9 cellular contexts compared by ENCODE assay signal in the genomic region with DNA sequence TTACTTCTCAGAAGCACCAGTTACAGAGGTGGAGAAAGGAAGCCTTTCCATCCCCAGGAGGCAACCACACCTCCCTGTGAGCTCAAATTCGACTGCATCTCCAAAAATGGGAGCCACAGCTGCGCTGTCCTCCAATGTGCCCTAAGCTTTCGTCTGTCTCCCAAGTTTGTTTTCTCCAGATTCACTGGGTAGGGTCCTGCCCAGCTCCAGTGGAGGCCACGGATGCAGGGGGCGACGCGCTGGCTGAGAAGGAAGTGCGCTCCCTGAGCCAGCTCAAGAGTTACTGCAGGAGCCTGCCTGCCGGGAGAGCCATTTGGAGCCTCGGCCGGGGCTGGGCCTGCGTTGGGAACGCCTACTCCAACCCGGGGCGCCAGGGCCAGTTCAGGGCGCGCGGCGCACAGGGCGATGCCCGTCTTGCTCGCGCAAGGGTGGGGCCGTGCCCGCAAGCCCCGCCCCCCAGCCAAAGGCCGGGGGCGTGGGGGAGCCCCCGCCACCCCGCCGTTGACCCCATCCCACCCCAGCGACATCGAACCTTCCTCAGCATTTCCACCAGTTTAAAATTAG. TPM values are rescaled to one million over a fixed set of nuclear protein-coding genes. Genes with fewer than 3 reads are reported as not detected.
DNase-seq lines count a peak whose midpoint lies in the region; ATAC-seq, FAIRE-seq and TF ChIP-seq lines count a peak whose summit lies in the region.
"Had no signal": no experiment of that assay in that cellular context is flagged by ENCODE, and none has a peak within 500 bp of the region (broad histone marks: within the 10 kb centered on the region; RNA-seq: fewer than 3 reads in every experiment).

No MANE protein-coding gene starts in this region.

- DNase-seq in AG09309 (ENCODE audit: low read depth) (peak; percentile 46), NCI-H748 (lab: John Stamatoyannopoulos, UW; ENCODE audit: unreplicated experiment) (peak; percentile 80), H1 (ENCODE audit: low read depth in 1 of 2, low spot score in 2 of 2) (peak; percentile 82 to 93), mesenteric fat pad (ENCODE audit: low spot score) (peak; percentile 96)
- DNase-seq in activated CD8-positive, alpha-beta memory T cell treated with anti-CD3 and anti-CD28 coated beads for 4 hours (ENCODE audit: low read depth in 2 of 2) = peak; percentile 44 to 63
- DNase-seq in stimulated activated CD8-positive, alpha-beta memory T cell treated with anti-CD3 and anti-CD28 coated beads, Interleukin-12 subunit alpha, Interleukin-12 subunit beta, amount 100 ng/mL, for 4 hours (ENCODE audit: low read depth) = peak; percentile 67

- H3K79me2 ChIP-seq in H1 (ENCODE audit: control insufficient read depth in 1 of 2, insufficient read depth in 2 of 2, low read length in 2 of 2) = peaks cover 32 to 96% of the 10 kb centered on the region in 2 experiments

- no peak for FAIRE-seq in H1 (lab: Jason Lieb, UNC)
- FAIRE-seq: TTC549 had no signal

- no peak overlapping the region; the same call in 1 of the 2 replicates for H2AK5ac ChIP-seq in H1 (ENCODE audit: low read depth, low read length)

- H3K36me3 ChIP-seq in H1 (ENCODE audit: control insufficient read depth in 2 of 4, insufficient read depth in 4 of 4, low read length in 3 of 4) = peaks cover 0 to 10% (median 1%) of the 10 kb centered on the region in 4 experiments; a peak in 3 of 8 replicates

- peak overlapping the region; percentile 59 for H3K4me3 ChIP-seq in AG09309 (ENCODE audit: control insufficient read depth, low read depth, low read length)
- H3K4me3 ChIP-seq in H1 (ENCODE audit: extremely low read depth in 1 of 4, insufficient read depth in 2 of 4, low read depth in 3 of 4, low read length in 4 of 4) = peak overlapping the region; percentile 60 to 87 (median 74)

- H3K23ac ChIP-seq in H1 (ENCODE audit: insufficient read length) = no peak overlapping the region

- no peak overlapping the region for H2AFZ ChIP-seq in H1 (ENCODE audit: low read length)

- H3K56ac ChIP-seq in H1 (replicated peaks; ENCODE audit: insufficient read length, low read depth, low read length) = peak overlapping the region; percentile 39

- peak overlapping the region; percentile 35 for H4K5ac ChIP-seq in H1 (ENCODE audit: insufficient read length, low read depth, low read length)

- peak overlapping the region; percentile 52 to 96 (median 74) for H3K9ac ChIP-seq in H1 (replicated peaks in 1 of 4; ENCODE audit: extremely low read depth in 1 of 4, low read depth in 3 of 4, low read length in 3 of 4)

- ATAC-seq in GM18909 (IDR thresholded peaks at IDR 0.05; ENCODE audit: poor library complexity, unreplicated experiment) (peak; percentile 90), HG03135 (IDR thresholded peaks at IDR 0.05; ENCODE audit: unreplicated experiment) (peak; percentile 90)

- H4K91ac ChIP-seq in H1 (replicated peaks; ENCODE audit: insufficient read length, low read length) = no peak overlapping the region

- H3K14ac ChIP-seq in H1 (ENCODE audit: insufficient read length) = no peak overlapping the region

- peak; percentile 88 to 92 for TF ChIP-seq POLR2A in H1 (IDR thresholded peaks at IDR 0.05; ENCODE audit: control extremely low read depth in 1 of 2, low read depth in 2 of 2, low read length in 2 of 2)

- no peak overlapping the region for H2BK120ac ChIP-seq in H1 (replicated peaks; ENCODE audit: low read depth, low read length)

- H2BK15ac ChIP-seq in H1 (ENCODE audit: low read length) = no peak overlapping the region

- peak overlapping the region; percentile 93 for H3K4me2 ChIP-seq in H1 (ENCODE audit: insufficient read depth in 1 of 2, low read depth in 2 of 2, low read length in 2 of 2)

- no peak overlapping the region for H2BK20ac ChIP-seq in H1 (ENCODE audit: low read length)

- TF ChIP-seq CTCF in AG09309 (IDR thresholded peaks at IDR 0.05; ENCODE audit: control insufficient read depth, insufficient read depth, low read depth, low read length, missing control alignments) (no peak), H1 (IDR thresholded peaks at IDR 0.05; ENCODE audit: control extremely low read depth in 1 of 3, insufficient read depth in 1 of 3, low read depth in 1 of 3, low read length in 3 of 3) (peak in 2 of 3 experiments; percentile 13 to 19; a peak in 2 of 4 replicates)

- H3K23me2 ChIP-seq in H1 (ENCODE audit: low read depth, low read length) = peaks cover 7% of the 10 kb centered on the region

- peak overlapping the region; percentile 90; the same call in 1 of the 2 replicates for H4K8ac ChIP-seq in H1 (ENCODE audit: extremely low read depth, insufficient read depth, low read length)

- CTCF ChIA-PET in H1 (lab: Charles Lee; ENCODE audit: partially characterized antibody) = interaction anchor here (0.5 to 2.8 kb wide), 10 partner anchors 9 to 265 kb away, joined by 3 to 19 read pairs (median 3); no protein-coding TSS in a partner anchor

- 3% methylated on average over 12 of the region's 33 CpGs; no CpG with 5 or more reads in 1 of the 2 experiments for WGBS in H1 (ENCODE audit: extremely low coverage in 1 of 2, insufficient coverage in 1 of 2, insufficient read length in 1 of 2, insufficient replicate concordance in 2 of 2, low coverage in 1 of 2, low lambda C conversion rate in 2 of 2, missing lambda C conversion rate in 1 of 2), 2 experiments

- peak overlapping the region; percentile 68 for H2BK5ac ChIP-seq in H1 (ENCODE audit: low read depth, low read length)

- H3K4me1 ChIP-seq in H1 (replicated peaks in 1 of 4; ENCODE audit: control insufficient read depth in 3 of 4, insufficient read depth in 4 of 4, low read length in 3 of 4) = peaks cover 2 to 11% (median 6%) of the 10 kb centered on the region in 4 experiments; a peak in 5 of 7 replicates

- peaks cover 12 to 26% of the 10 kb centered on the region in 2 experiments for H4K20me1 ChIP-seq in H1 (replicated peaks in 1 of 2; ENCODE audit: control insufficient read depth in 1 of 2, insufficient read depth in 2 of 2, low read length in 2 of 2)

- H3K27ac ChIP-seq in H1 (ENCODE audit: low read depth, low read length) = peak overlapping the region; percentile 54

- H3K4ac ChIP-seq in H1 (replicated peaks; ENCODE audit: insufficient read length, low read depth, low read length) = no peak overlapping the region

- TF ChIP-seq EP300 in H1 (IDR thresholded peaks at IDR 0.05; ENCODE audit: borderline replicate concordance in 1 of 2, low read depth in 2 of 2, low read length in 2 of 2) = no peak

- POLR2A ChIA-PET in H1 (lab: Charles Lee; ENCODE audit: partially characterized antibody) = interaction anchor here (0.7 to 8.9 kb wide), 20 partner anchors 10 to 1482 kb away, joined by 3 to 156 read pairs (median 4); partner anchors contain the start of gene SIAH1

- no peaks in the 10 kb centered on the region for H3K9me3 ChIP-seq in H1 (ENCODE audit: insufficient read depth in 2 of 2, low read depth in 1 of 2, low read length in 1 of 2)

- H3K18ac ChIP-seq in H1 (ENCODE audit: extremely low read depth, low read length) = peak overlapping the region; percentile 92

- TF ChIP-seq RAD21 in H1 (IDR thresholded peaks at IDR 0.05 in 1 of 2, conservative IDR thresholded peaks at IDR 0.05 in 1 of 2; ENCODE audit: low read depth in 2 of 2, low read length in 2 of 2) = no peak; a peak in 1 of 4 replicates

- peaks cover 17% of the 10 kb centered on the region for H3K79me1 ChIP-seq in H1 (ENCODE audit: low read depth, low read length)

- no peaks in the 10 kb centered on the region for H3K27me3 ChIP-seq in H1 (replicated peaks in 1 of 4; ENCODE audit: control insufficient read depth in 3 of 4, extremely low read depth in 1 of 4, insufficient read depth in 3 of 4, low read length in 3 of 4)

- H2BK12ac ChIP-seq in H1 (ENCODE audit: low read depth, low read length) = peak overlapping the region; percentile 52; the same call in 1 of the 2 replicates

TF ChIP-seq in H1, 55 proteins besides CTCF, POLR2A, EP300 and RAD21:
- TF ChIP-seq CBX5 (IDR thresholded peaks at IDR 0.05; ENCODE audit: low read depth, low read length) = no peak
- TF ChIP-seq EGR1 (IDR thresholded peaks at IDR 0.05; ENCODE audit: borderline replicate concordance, low read depth, low read length) = peak; percentile 38; the same call in 1 of the 2 replicates
- TF ChIP-seq PHF8 (conservative IDR thresholded peaks at IDR 0.05; ENCODE audit: low read depth, low read length) = 0 out of 2 replicates have a peak, but pooled peaks have one; percentile 38
- TF ChIP-seq TAF1 (IDR thresholded peaks at IDR 0.05; ENCODE audit: low read depth, low read length) = peak; percentile 98
- peak; percentile 44; the same call in 1 of the 2 replicates for TF ChIP-seq RBBP5 (IDR thresholded peaks at IDR 0.05; ENCODE audit: borderline replicate concordance, low read depth, low read length)
- no peak for TF ChIP-seq SIN3A (conservative IDR thresholded peaks at IDR 0.05 in 1 of 2, IDR thresholded peaks at IDR 0.05 in 1 of 2; ENCODE audit: low read depth in 1 of 2, low read length in 2 of 2)
- TF ChIP-seq POLR2AphosphoS5 (IDR thresholded peaks at IDR 0.05; ENCODE audit: low read depth, low read length) = peak; percentile 92
- no peak for TF ChIP-seq YY1 (IDR thresholded peaks at IDR 0.05; ENCODE audit: low read depth, low read length)
- TF ChIP-seq TAF7 (optimal IDR thresholded peaks at IDR 0.05; ENCODE audit: borderline replicate concordance, low read depth, low read length) = peak; percentile 84
- no peak for TF ChIP-seq BACH1 (IDR thresholded peaks at IDR 0.05; ENCODE audit: low read length)
- peak; percentile 95 for TF ChIP-seq TBP (IDR thresholded peaks at IDR 0.05; ENCODE audit: low read depth, low read length)
- no peak for TF ChIP-seq SP4 (IDR thresholded peaks at IDR 0.05; ENCODE audit: low read length)

RNA-seq across cellular contexts. Expression of gene SIAH1, which starts 19.5 kb away (rescaled TPM):
- 33.3 and 33.9 TPM in 2 replicates for total RNA-seq in H1 (2021; fragmentation: NEBNext Ultra II Directional; extraction: Animal tissue kit (Norgen Biotek cat#: 25700))
- 19.5 and 21.3 TPM in 2 replicates for polyA plus RNA-seq in H1 (2011; rRNA removed)
- polyA plus RNA-seq in H1 (2011; cell fraction: cytosol; rRNA removed) = 27.5 TPM
- polyA plus RNA-seq in H1 (2011; cell fraction: nucleus; rRNA removed) = 17.5 TPM
- 20.8 to 28.2 TPM (median 23.3 TPM) in 4 replicates for polyA plus RNA-seq in H1 (2012, experiment 1 of 2)
- 4.0 TPM for polyA plus RNA-seq in H1 (2012, experiment 2 of 2)
- 22.2 TPM for polyA plus RNA-seq in H1 (2013, experiment 1 of 2)
- polyA plus RNA-seq in H1 (2013, experiment 2 of 2) = 20.8 TPM
- 43.7 and 54.2 TPM in 2 replicates for polyA minus RNA-seq in H1 (2011; rRNA and poly(A)+ RNA removed)
- polyA minus RNA-seq in H1 (2011; cell fraction: cytosol; rRNA and poly(A)+ RNA removed) = 35.7 TPM
- 48.2 TPM for polyA minus RNA-seq in H1 (2011; cell fraction: nucleus; rRNA and poly(A)+ RNA removed)
- 27.6 TPM for total RNA-seq in mesenteric fat pad

Comparison
In these comparisons a context has a peak if more than half of its experiments do, and no peak if none do; other contexts are left out.
1. Peak in every context shown above with its lines: DNase-seq, ATAC-seq, H3K4me3 ChIP-seq and H3K27ac ChIP-seq.
2. DNase-seq: peak in every context shown above with its lines; median percentile 96 in mesenteric fat pad; 88 in H1; 80 in NCI-H748; 67 in stimulated activated CD8-positive, alpha-beta memory T cell treated with anti-CD3 and anti-CD28 coated beads, Interleukin-12 subunit alpha, Interleukin-12 subunit beta, amount 100 ng/mL, for 4 hours; 54 in activated CD8-positive, alpha-beta memory T cell treated with anti-CD3 and anti-CD28 coated beads for 4 hours; 46 in AG09309.